Comparison of ENCODE assay signal across 12 cellular contexts in genomic region chr13:99774644-99775043, GRCh38.
DNase-seq lines count a peak whose midpoint lies in the region; ATAC-seq and TF ChIP-seq lines count a peak whose summit lies in the region.
"Had no signal": no experiment of that assay in that cellular context is flagged by ENCODE, and none has a peak within 500 bp of the region (broad histone marks: within the 10 kb centered on the region; RNA-seq: fewer than 3 reads in every experiment).

No MANE protein-coding gene starts in this region.

- no peak overlapping the region for H3K9ac ChIP-seq in smooth muscle cell (ENCODE audit: low read depth)

- H3K4me1 ChIP-seq in HEK293 (ENCODE audit: control insufficient read depth, insufficient read depth, low read length) (no peaks in the 10 kb centered on the region; the same call in 1 of the 2 replicates), left lung (no peaks in the 10 kb centered on the region), smooth muscle cell (ENCODE audit: low read depth) (no peaks in the 10 kb centered on the region), left ventricle myocardium inferior (no peaks in the 10 kb centered on the region), heart right ventricle (no peaks in the 10 kb centered on the region)
- H3K4me1 ChIP-seq: HAP-1 had no signal

- H3K36me3 ChIP-seq in HEK293 (ENCODE audit: control insufficient read depth in 2 of 2, insufficient read depth in 1 of 2, low read length in 2 of 2) (no peaks in the 10 kb centered on the region), left lung (no peaks in the 10 kb centered on the region), smooth muscle cell (ENCODE audit: low read depth) (no peaks in the 10 kb centered on the region), left ventricle myocardium inferior (peaks cover 13% of the 10 kb centered on the region), heart right ventricle (peaks cover 0 to 5% (median 0%) of the 10 kb centered on the region in 9 donors)
- H3K36me3 ChIP-seq: HAP-1 had no signal

- no peak overlapping the region for H2AFZ ChIP-seq in smooth muscle cell (ENCODE audit: low read depth)

- POLR2A ChIA-PET in HEK293 (lab: Yijun Ruan, JAX), result interaction anchor here (0.6 kb wide), 1 partner anchor 208 kb away, joined by 3 read pairs; no protein-coding TSS in a partner anchor

- peak overlapping the region; percentile 30 for H3K4me2 ChIP-seq in smooth muscle cell

- intact Hi-C loops in left lung (cut with DNase I), result no loop called here
- intact Hi-C loops in left ventricle myocardium inferior (cut with micrococcal nuclease), result no loop called here
- intact Hi-C loops in heart right ventricle (cut with DNase I), result no loop called here

- no peaks in the 10 kb centered on the region for H3F3A ChIP-seq in smooth muscle cell (ENCODE audit: low read depth)

- WGBS in smooth muscle cell (ENCODE audit: low lambda C conversion rate), result 59% methylated on average over 1 of the region's 1 CpG
- WGBS in heart right ventricle, 2 donors, result 81 to 85% methylated on average over 1 of the region's 1 CpG

- H3K27ac ChIP-seq in HEK293 (ENCODE audit: extremely low read depth, low read depth, low read length) (no peak overlapping the region), left lung (no peak overlapping the region), smooth muscle cell (ENCODE audit: low read depth) (no peak overlapping the region), left ventricle myocardium inferior (replicated peaks) (no peak overlapping the region), heart right ventricle (no peak overlapping the region)
- H3K27ac ChIP-seq: HL-60 had no signal

- H3K9me3 ChIP-seq in HEK293 (ENCODE audit: control insufficient read depth, insufficient read depth, low read depth, low read length), result no peaks in the 10 kb centered on the region
- peaks cover 0 to 3% of the 10 kb centered on the region in 2 donors for H3K9me3 ChIP-seq in left lung
- H3K9me3 ChIP-seq in smooth muscle cell (replicated peaks; ENCODE audit: low read depth), result no peaks in the 10 kb centered on the region
- H3K9me3 ChIP-seq in left ventricle myocardium inferior (replicated peaks), result no peaks in the 10 kb centered on the region
- no peaks in the 10 kb centered on the region for H3K9me3 ChIP-seq in heart right ventricle
- H3K9me3 ChIP-seq: Caco-2, HAP-1 had no signal

- TF ChIP-seq CTCF in HEK293 (tag by site-specific recombination; IDR thresholded peaks at IDR 0.05) (no peak), left lung (IDR thresholded peaks at IDR 0.05) (no peak), smooth muscle cell (IDR thresholded peaks at IDR 0.05; ENCODE audit: borderline replicate concordance, insufficient read depth, poor library complexity, severe bottlenecking) (no peak), left ventricle myocardium inferior (IDR thresholded peaks at IDR 0.05; ENCODE audit: borderline replicate concordance) (no peak), heart right ventricle (IDR thresholded peaks at IDR 0.05) (no peak)

- H3K79me2 ChIP-seq in smooth muscle cell (ENCODE audit: low read depth), result no peaks in the 10 kb centered on the region

- DNase-seq in NCI-H460 (ENCODE audit: extremely low read depth, low read depth) (peak; percentile 20), left lung (no peak), smooth muscle cell (lab: John Stamatoyannopoulos, UW; ENCODE audit: unreplicated experiment) (no peak), left ventricle myocardium inferior (no peak), heart right ventricle (no peak), KG1 (lab: John Stamatoyannopoulos, UW) (no peak)
- DNase-seq: Caco-2; CD8-positive, alpha-beta memory T cell; HFFc6 had no signal

- CTCF ChIA-PET in HEK293 (lab: Yijun Ruan, JAX), result no interaction called here

- peak; percentile 52 for ATAC-seq in left lung
- no peak for ATAC-seq in heart right ventricle

- H3K27me3 ChIP-seq in left lung (no peaks in the 10 kb centered on the region), smooth muscle cell (ENCODE audit: low read depth) (no peaks in the 10 kb centered on the region), left ventricle myocardium inferior (ENCODE audit: low read depth) (no peaks in the 10 kb centered on the region), heart right ventricle (no peaks in the 10 kb centered on the region)

- H4K20me1 ChIP-seq in smooth muscle cell (ENCODE audit: low read depth), result no peaks in the 10 kb centered on the region

- H3K4me3 ChIP-seq in HEK293 (ENCODE audit: low read depth, low read length) (no peak overlapping the region), left lung (no peak overlapping the region), smooth muscle cell (no peak overlapping the region), left ventricle myocardium inferior (no peak overlapping the region), heart right ventricle (no peak overlapping the region)
- H3K4me3 ChIP-seq: HAP-1 had no signal

TF ChIP-seq in HEK293, 187 proteins besides CTCF, POLR2A, EP300 and RAD21:
- TF ChIP-seq PRDM6 (tag by site-specific recombination; IDR thresholded peaks at IDR 0.05) (peak; percentile 61), GLI4 (tag by site-specific recombination; IDR thresholded peaks at IDR 0.05) (no peak), BCL6B (tag by site-specific recombination; IDR thresholded peaks at IDR 0.05) (peak; percentile 34; the same call in 1 of the 2 replicates)
TF ChIP-seq in HEK293: peak in this region for 2.
